ENCODE assay signal across 8 cellular contexts in genomic region chr11:126268708-126269579, GRCh38. TPM values are rescaled to one million over a fixed set of nuclear protein-coding genes. Genes with fewer than 3 reads are reported as not detected.
DNase-seq lines count a peak whose midpoint lies in the region; ATAC-seq and TF ChIP-seq lines count a peak whose summit lies in the region.

Gene FOXRED1 (plus strand): TSS chr11:126269154. CDS start chr11:126269207, 53 bp downstream.
Gene SRPRA (minus strand): TSS chr11:126268895. CDS start chr11:126268804, 91 bp downstream.

- peak within 1 kb of the TSS; percentile 95 to 97 for H3K9ac ChIP-seq in mucosa of rectum (ENCODE audit: low read depth in 1 of 2, low read length in 2 of 2)

- H3K4me1 ChIP-seq in mucosa of rectum (ENCODE audit: control insufficient read depth in 2 of 2, insufficient read depth in 2 of 2, low read length in 2 of 2), result peaks cover 10 to 16% of the 10 kb centered on the region in 2 donors

- ATAC-seq in GM21717 (IDR thresholded peaks at IDR 0.05; ENCODE audit: unreplicated experiment), result peak; percentile 99

- H3K4me1 Mint-ChIP-seq in activated T-cell treated with anti-CD3 and anti-CD28 coated beads, Interleukin-2, amount 50 U/mL, for 24 hours (ENCODE audit: low read depth), result peaks cover 43% of the 10 kb centered on the region

- H3K27me3 Mint-ChIP-seq in activated T-cell treated with anti-CD3 and anti-CD28 coated beads, Interleukin-2, amount 50 U/mL, for 24 hours, result no peaks in the 10 kb centered on the region

- peaks cover 38 to 50% of the 10 kb centered on the region in 2 donors for H3K36me3 ChIP-seq in mucosa of rectum (ENCODE audit: control insufficient read depth in 2 of 2, insufficient read depth in 2 of 2, low read length in 2 of 2)

- H3K9me3 Mint-ChIP-seq in activated T-cell treated with anti-CD3 and anti-CD28 coated beads, Interleukin-2, amount 50 U/mL, for 24 hours, result no peaks in the 10 kb centered on the region

- no peaks in the 10 kb centered on the region for H3K9me3 ChIP-seq in mucosa of rectum (ENCODE audit: control insufficient read depth in 2 of 2, low read length in 2 of 2)

- peak within 1 kb of the TSS; percentile 97 for H3K4me3 Mint-ChIP-seq in activated T-cell treated with anti-CD3 and anti-CD28 coated beads, Interleukin-2, amount 50 U/mL, for 24 hours

- H3K27me3 ChIP-seq in mucosa of rectum (ENCODE audit: control insufficient read depth in 2 of 2, insufficient read depth in 2 of 2, low read length in 2 of 2), result no peaks in the 10 kb centered on the region

- peak within 1 kb of the TSS; percentile 100 for H3K4me3 ChIP-seq in epithelial cell of proximal tubule (ENCODE audit: low read depth, low read length)
- peak within 1 kb of the TSS; percentile 97 for H3K4me3 ChIP-seq in mucosa of rectum (ENCODE audit: low read length in 2 of 2)

- TF ChIP-seq CTCF in epithelial cell of proximal tubule (conservative IDR thresholded peaks at IDR 0.05; ENCODE audit: low read depth, low read length), result no peak

- peak within 1 kb of the TSS; percentile 85 to 89 for H3K27ac ChIP-seq in mucosa of rectum (ENCODE audit: low read depth in 2 of 2, low read length in 2 of 2)

- H3K36me3 Mint-ChIP-seq in activated T-cell treated with anti-CD3 and anti-CD28 coated beads, Interleukin-2, amount 50 U/mL, for 24 hours (ENCODE audit: low read depth), result peaks cover 91% of the 10 kb centered on the region

- peak within 1 kb of the TSS; percentile 96 for H3K27ac Mint-ChIP-seq in activated T-cell treated with anti-CD3 and anti-CD28 coated beads, Interleukin-2, amount 50 U/mL, for 24 hours

- DNase-seq in DMS153 treated with DMSO at 0.1 percent for 48 hours (lab: John Stamatoyannopoulos, UW; ENCODE audit: unreplicated experiment), result peak; percentile 94
- DNase-seq in KBM-7, result peak; percentile 99
- DNase-seq in activated T-cell treated with anti-CD3 and anti-CD28 coated beads, Interleukin-2, amount 50 U/mL, for 24 hours, result peak; percentile 100
- DNase-seq in epithelial cell of proximal tubule (ENCODE audit: low read depth), result peak; percentile 79
- DNase-seq in stimulated activated CD8-positive, alpha-beta memory T cell treated with anti-CD3 and anti-CD28 coated beads, Interleukin-4, amount 100 ng/mL, for 48 hours, result peak; percentile 99

- in situ Hi-C loops in KBM-7 (cut with MboI; ENCODE audit: low pct_unique_long_range_greater_than_20kb, low sequenced_read_pairs), result no loop called here

TF ChIP-seq in PFSK-1, 5 proteins besides CTCF, POLR2A, EP300 and RAD21:
- TF ChIP-seq POLR2AphosphoS5 (IDR thresholded peaks at IDR 0.05; ENCODE audit: low read depth, low read length) (peak; percentile 96), TAF1 (IDR thresholded peaks at IDR 0.05; ENCODE audit: borderline replicate concordance, insufficient read depth, low read length) (peak; percentile 87; the same call in 1 of the 2 replicates), REST (IDR thresholded peaks at IDR 0.05; ENCODE audit: insufficient read depth in 1 of 2, low read depth in 2 of 2, low read length in 2 of 2) (0 out of 4 replicates have a peak, but pooled peaks of 1 of the 2 experiments have one; percentile 36), SIN3A (IDR thresholded peaks at IDR 0.05; ENCODE audit: borderline replicate concordance, insufficient read depth, low read length) (peak; percentile 20; the same call in 1 of the 2 replicates), FOXP2 (optimal IDR thresholded peaks at IDR 0.05; ENCODE audit: borderline replicate concordance, extremely low read depth, extremely low read length, insufficient read depth) (peak; percentile 57)

RNA-seq across cellular contexts. Expression of gene FOXRED1, which starts in this region (rescaled TPM):
- polyA plus RNA-seq in PFSK-1 (2012; ENCODE audit: insufficient read length, low read depth), result 44.4 TPM
- 28.1 and 34.1 TPM in 2 replicates for total RNA-seq in epithelial cell of proximal tubule

RNA-seq across cellular contexts. Expression of gene SRPRA, which starts in this region (rescaled TPM):
- polyA plus RNA-seq in PFSK-1 (2012; ENCODE audit: insufficient read length, low read depth), result 149 TPM
- total RNA-seq in epithelial cell of proximal tubule, result 54.8 and 76.3 TPM in 2 replicates

Comparison
In these comparisons a context has a peak if more than half of its experiments do, and no peak if none do; other contexts are left out.
1. Peak in every context shown above with its lines: DNase-seq, ATAC-seq, H3K4me3 ChIP-seq and H3K27ac ChIP-seq.